Comparison of ENCODE assay signal across 29 cellular contexts in the genomic region with DNA sequence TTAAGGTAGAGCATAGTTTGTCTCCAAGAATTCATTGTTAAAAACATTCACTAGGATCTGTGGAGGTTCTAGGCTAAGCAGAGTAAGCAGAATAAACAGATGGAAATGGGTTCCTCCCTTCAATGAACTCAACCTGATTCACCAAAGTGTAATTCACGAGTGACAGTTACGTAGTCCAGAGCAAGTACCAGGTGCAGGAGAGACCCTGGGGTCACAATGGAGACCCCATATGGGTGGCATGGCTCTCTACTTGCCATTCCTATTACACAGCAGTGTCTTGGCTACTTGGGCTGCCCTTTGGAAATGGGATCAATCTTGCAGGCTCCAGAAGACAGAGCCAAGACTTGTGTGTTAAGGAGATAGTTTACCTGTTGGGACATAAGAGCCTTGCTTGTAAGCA. TPM values are rescaled to one million over a fixed set of nuclear protein-coding genes. Genes with fewer than 3 reads are reported as not detected.
DNase-seq lines count a peak whose midpoint lies in the region; ATAC-seq and TF ChIP-seq lines count a peak whose summit lies in the region.
"Had no signal": no experiment of that assay in that cellular context is flagged by ENCODE, and none has a peak within 500 bp of the region (broad histone marks: within the 10 kb centered on the region; RNA-seq: fewer than 3 reads in every experiment).

No MANE protein-coding gene starts in this region.

- no peak overlapping the region for H3K9ac ChIP-seq in Loucy (ENCODE audit: low read depth, low read length, poor library complexity, severe bottlenecking)
- H3K9ac ChIP-seq: BLaER1 had no signal

- intact Hi-C loops in cardiac septum (cut with DNase I) = loop anchor here (10.0 kb wide), 1 partner anchor 807 kb away; no protein-coding TSS in a partner anchor
- intact Hi-C loops in Right ventricle myocardium inferior (cut with DNase I) = loop anchor here (10.0 kb wide), 1 partner anchor 267 kb away; no protein-coding TSS in a partner anchor
- intact Hi-C loops in PC-9 (cut with micrococcal nuclease; ENCODE audit: unreplicated experiment) = no loop called here

- H3K36me3 ChIP-seq in Loucy (ENCODE audit: insufficient read depth, low read length) = peaks cover 53% of the 10 kb centered on the region; the same call in 1 of the 2 replicates
- no peaks in the 10 kb centered on the region for H3K36me3 ChIP-seq in PC-9 (ENCODE audit: low read depth)

- peaks cover 57% of the 10 kb centered on the region for H3K36me3 Mint-ChIP-seq in WTC11
- H3K36me3 Mint-ChIP-seq in nephron progenitor cell (ENCODE audit: low read depth) = peaks cover 63% of the 10 kb centered on the region
- H3K36me3 Mint-ChIP-seq in activated naive CD4-positive, alpha-beta T cell treated with anti-CD3 and anti-CD28 coated beads, Interleukin-2, amount 50 U/mL, for 72 hours = peaks cover 0 to 9% of the 10 kb centered on the region in 2 donors
- no peaks in the 10 kb centered on the region for H3K36me3 Mint-ChIP-seq in activated T-helper 17 cell treated with anti-CD3 and anti-CD28 coated beads, Interleukin-2, amount 50 U/mL, for 72 hours (ENCODE audit: low read depth)
- H3K36me3 Mint-ChIP-seq: CD14-positive monocyte; CD4-positive, alpha-beta memory T cell had no signal

- H3K4me1 ChIP-seq in Loucy (ENCODE audit: insufficient read depth, low read length, poor library complexity, severe bottlenecking) = peaks cover 5% of the 10 kb centered on the region
- no peaks in the 10 kb centered on the region for H3K4me1 ChIP-seq in PC-9 (replicated peaks; ENCODE audit: insufficient read depth)
- H3K4me1 ChIP-seq: A549 had no signal

- no peaks in the 10 kb centered on the region for H3K9me2 ChIP-seq in Loucy (replicated peaks; ENCODE audit: low read depth, low read length)
- H3K9me2 ChIP-seq in PC-9 (ENCODE audit: insufficient read depth) = no peaks in the 10 kb centered on the region

- H3K4me3 ChIP-seq in Loucy (ENCODE audit: low read length, poor library complexity, severe bottlenecking) (no peak overlapping the region), PC-9 (no peak overlapping the region)
- H3K4me3 ChIP-seq: A549, BLaER1, GM12878 had no signal

- no TSS peak for BruUV-seq in PC-9 (replicated peaks; lab: Mats Ljungman, UMichigan)

- CTCF ChIA-PET in WTC11 (lab: Charles Lee) (no interaction called here), PC-9 (lab: Charles Lee) (no interaction called here)

- H3K27ac Mint-ChIP-seq in WTC11 (peak overlapping the region; percentile 11), nephron progenitor cell (peak overlapping the region; percentile 17)
- H3K27ac Mint-ChIP-seq in activated naive CD4-positive, alpha-beta T cell treated with anti-CD3 and anti-CD28 coated beads, Interleukin-2, amount 50 U/mL, for 72 hours = no peak overlapping the region
- H3K27ac Mint-ChIP-seq in activated T-helper 17 cell treated with anti-CD3 and anti-CD28 coated beads, Interleukin-2, amount 50 U/mL, for 72 hours = no peak overlapping the region
- H3K27ac Mint-ChIP-seq: B cell; CD14-positive monocyte; CD4-positive, alpha-beta memory T cell; CD8-positive, alpha-beta memory T cell had no signal

- H3K4me3 Mint-ChIP-seq in WTC11 (no peak overlapping the region), nephron progenitor cell (no peak overlapping the region)
- H3K4me3 Mint-ChIP-seq in activated T-helper 17 cell treated with anti-CD3 and anti-CD28 coated beads, Interleukin-2, amount 50 U/mL, for 72 hours = no peak overlapping the region
- H3K4me3 Mint-ChIP-seq: B cell; CD14-positive monocyte; CD4-positive, alpha-beta memory T cell; CD4-positive, CD25-positive, alpha-beta regulatory T cell; CD8-positive, alpha-beta memory T cell had no signal

- H2AFZ ChIP-seq in Loucy (ENCODE audit: low read length) (no peak overlapping the region), PC-9 (no peak overlapping the region)

- H3K27ac ChIP-seq in PC-9 = no peak overlapping the region
- H3K27ac ChIP-seq: 22Rv1, A549, BLaER1 had no signal

- H3K27me3 Mint-ChIP-seq in WTC11 (ENCODE audit: low read depth) (no peaks in the 10 kb centered on the region; the same call in 1 of the 2 replicates), nephron progenitor cell (ENCODE audit: low read depth, poor library complexity) (peaks cover 2% of the 10 kb centered on the region)
- H3K27me3 Mint-ChIP-seq in activated T-helper 17 cell treated with anti-CD3 and anti-CD28 coated beads, Interleukin-2, amount 50 U/mL, for 72 hours = peaks cover 8% of the 10 kb centered on the region

- H3K9me3 Mint-ChIP-seq in WTC11 (no peaks in the 10 kb centered on the region), nephron progenitor cell (no peaks in the 10 kb centered on the region)
- H3K9me3 Mint-ChIP-seq in activated naive CD4-positive, alpha-beta T cell treated with anti-CD3 and anti-CD28 coated beads, Interleukin-2, amount 50 U/mL, for 72 hours = no peaks in the 10 kb centered on the region
- no peaks in the 10 kb centered on the region for H3K9me3 Mint-ChIP-seq in activated T-helper 17 cell treated with anti-CD3 and anti-CD28 coated beads, Interleukin-2, amount 50 U/mL, for 72 hours
- H3K9me3 Mint-ChIP-seq: CD4-positive, CD25-positive, alpha-beta regulatory T cell had no signal

- H4K20me1 ChIP-seq in Loucy (ENCODE audit: insufficient read depth, low read length, poor library complexity, severe bottlenecking) (peaks cover 48% of the 10 kb centered on the region), PC-9 (ENCODE audit: insufficient read depth) (no peaks in the 10 kb centered on the region)

- POLR2A ChIA-PET in WTC11 (lab: Charles Lee) (no interaction called here), PC-9 (lab: Charles Lee; ENCODE audit: unreplicated experiment) (no interaction called here)

- TF ChIP-seq CTCF in Loucy (conservative IDR thresholded peaks at IDR 0.05; ENCODE audit: low read length) (no peak), WTC11 (IDR thresholded peaks at IDR 0.05) (no peak), nephron progenitor cell (IDR thresholded peaks at IDR 0.05) (no peak), PC-9 (conservative IDR thresholded peaks at IDR 0.05) (no peak)

- H3K4me1 Mint-ChIP-seq in WTC11 = peaks cover 57% of the 10 kb centered on the region
- H3K4me1 Mint-ChIP-seq in nephron progenitor cell = peaks cover 42% of the 10 kb centered on the region
- no peaks in the 10 kb centered on the region for H3K4me1 Mint-ChIP-seq in activated T-helper 17 cell treated with anti-CD3 and anti-CD28 coated beads, Interleukin-2, amount 50 U/mL, for 72 hours

- no peaks in the 10 kb centered on the region for H3F3A ChIP-seq in Loucy (ENCODE audit: low read depth)
- H3F3A ChIP-seq in PC-9 (ENCODE audit: insufficient read depth, low read depth) = no peaks in the 10 kb centered on the region

- H3K4me2 ChIP-seq in Loucy (ENCODE audit: low read depth, low read length, poor library complexity, severe bottlenecking) = peak overlapping the region; percentile 72
- no peak overlapping the region for H3K4me2 ChIP-seq in PC-9
- H3K4me2 ChIP-seq: A549, BLaER1 had no signal

- no peak for ATAC-seq in Right ventricle myocardium inferior
- no peak for ATAC-seq in WTC11
- no peak for ATAC-seq in activated naive CD4-positive, alpha-beta T cell treated with anti-CD3 and anti-CD28 coated beads, Interleukin-2, amount 50 U/mL, for 72 hours
- no peak for ATAC-seq in activated T-helper 17 cell treated with anti-CD3 and anti-CD28 coated beads, Interleukin-2, amount 50 U/mL, for 72 hours (replicated peaks)
- ATAC-seq: A549, GM12878 had no signal

- H3K27me3 ChIP-seq in Loucy (ENCODE audit: insufficient read depth, low read length, poor library complexity, severe bottlenecking) = no peaks in the 10 kb centered on the region
- peaks cover 82% of the 10 kb centered on the region for H3K27me3 ChIP-seq in PC-9 (ENCODE audit: insufficient read depth, low read depth)

- H3K9me3 ChIP-seq in Loucy (ENCODE audit: insufficient read depth, low read depth, low read length) (no peaks in the 10 kb centered on the region), PC-9 (ENCODE audit: insufficient read depth, low read depth) (no peaks in the 10 kb centered on the region)
- H3K9me3 ChIP-seq: A549, BLaER1 had no signal

- peak; percentile 7 for DNase-seq in cardiac septum (ENCODE audit: low spot score)
- DNase-seq in Right ventricle myocardium inferior (ENCODE audit: missing footprints) = no peak
- no peak for DNase-seq in WTC11 (ENCODE audit: low spot score)
- no peak for DNase-seq in nephron progenitor cell
- DNase-seq in activated naive CD4-positive, alpha-beta T cell treated with anti-CD3 and anti-CD28 coated beads, Interleukin-2, amount 50 U/mL, for 72 hours (ENCODE audit: low spot score in 2 of 2) = no peak
- no peak for DNase-seq in PC-9
- DNase-seq: AML-193; C1 segment of cervical spinal cord; CD4-positive, alpha-beta memory T cell; CD4-positive, CD25-positive, alpha-beta regulatory T cell; CD8-positive, alpha-beta memory T cell; COR-L47; DMS 273 treated with DMSO at 0.1 percent for 48 hours; DMS153; DMS53; DMS79; DND-41; EL; GDM1 had no signal

- H3K79me2 ChIP-seq in Loucy (ENCODE audit: insufficient read depth, low read length) (peaks cover 52% of the 10 kb centered on the region), PC-9 (ENCODE audit: low read depth) (no peaks in the 10 kb centered on the region)

TF ChIP-seq in WTC11, 78 proteins besides CTCF, POLR2A, EP300 and RAD21:
- TF ChIP-seq ZNF219 (CRISPR knock-in tag; IDR thresholded peaks at IDR 0.05; ENCODE audit: borderline replicate concordance) = no peak
- TF ChIP-seq MXD4 (CRISPR knock-in tag; IDR thresholded peaks at IDR 0.05; ENCODE audit: borderline replicate concordance) = no peak
- TF ChIP-seq ZNF263 (CRISPR knock-in tag; IDR thresholded peaks at IDR 0.05; ENCODE audit: low read depth) = no peak

RNA-seq across cellular contexts. Expression of a gene that starts 7.1 kb away (rescaled TPM):
- total RNA-seq in cardiac septum (0.43 TPM), Right ventricle myocardium inferior (0.54 TPM), WTC11 (2021) (68.3 to 77.5 TPM (median 75.3 TPM) in 3 replicates), PC-9 (2021) (not detected in 2 replicates)
- total RNA-seq in activated naive CD4-positive, alpha-beta T cell treated with anti-CD3 and anti-CD28 coated beads, Interleukin-2, amount 50 U/mL, for 72 hours = not detected
- total RNA-seq in activated T-helper 17 cell treated with anti-CD3 and anti-CD28 coated beads, Interleukin-2, amount 50 U/mL, for 72 hours = not detected
- total RNA-seq: A172; B cell; CD8-positive, alpha-beta memory T cell; G401; GM12878 had no signal

Comparison
In these comparisons a context has a peak if more than half of its experiments do, and no peak if none do; other contexts are left out.
1. H3K27ac Mint-ChIP-seq: peak in WTC11 (single experiment) and nephron progenitor cell (single experiment); none in activated naive CD4-positive, alpha-beta T cell treated with anti-CD3 and anti-CD28 coated beads, Interleukin-2, amount 50 U/mL, for 72 hours (0 of 2) and activated T-helper 17 cell treated with anti-CD3 and anti-CD28 coated beads, Interleukin-2, amount 50 U/mL, for 72 hours (single experiment).
2. RNA of a gene that starts 7.1 kb away (total RNA-seq): 68.3 to 77.5 TPM in WTC11; 0.54 TPM in Right ventricle myocardium inferior (single experiment), 0.43 TPM in cardiac septum (single experiment), not detected in activated T-helper 17 cell treated with anti-CD3 and anti-CD28 coated beads, Interleukin-2, amount 50 U/mL, for 72 hours, not detected in activated naive CD4-positive, alpha-beta T cell treated with anti-CD3 and anti-CD28 coated beads, Interleukin-2, amount 50 U/mL, for 72 hours and not detected in PC-9; every median in the first group is over 10 times any median in the second.